22 cellular contexts compared by ENCODE assay signal in the genomic region with DNA sequence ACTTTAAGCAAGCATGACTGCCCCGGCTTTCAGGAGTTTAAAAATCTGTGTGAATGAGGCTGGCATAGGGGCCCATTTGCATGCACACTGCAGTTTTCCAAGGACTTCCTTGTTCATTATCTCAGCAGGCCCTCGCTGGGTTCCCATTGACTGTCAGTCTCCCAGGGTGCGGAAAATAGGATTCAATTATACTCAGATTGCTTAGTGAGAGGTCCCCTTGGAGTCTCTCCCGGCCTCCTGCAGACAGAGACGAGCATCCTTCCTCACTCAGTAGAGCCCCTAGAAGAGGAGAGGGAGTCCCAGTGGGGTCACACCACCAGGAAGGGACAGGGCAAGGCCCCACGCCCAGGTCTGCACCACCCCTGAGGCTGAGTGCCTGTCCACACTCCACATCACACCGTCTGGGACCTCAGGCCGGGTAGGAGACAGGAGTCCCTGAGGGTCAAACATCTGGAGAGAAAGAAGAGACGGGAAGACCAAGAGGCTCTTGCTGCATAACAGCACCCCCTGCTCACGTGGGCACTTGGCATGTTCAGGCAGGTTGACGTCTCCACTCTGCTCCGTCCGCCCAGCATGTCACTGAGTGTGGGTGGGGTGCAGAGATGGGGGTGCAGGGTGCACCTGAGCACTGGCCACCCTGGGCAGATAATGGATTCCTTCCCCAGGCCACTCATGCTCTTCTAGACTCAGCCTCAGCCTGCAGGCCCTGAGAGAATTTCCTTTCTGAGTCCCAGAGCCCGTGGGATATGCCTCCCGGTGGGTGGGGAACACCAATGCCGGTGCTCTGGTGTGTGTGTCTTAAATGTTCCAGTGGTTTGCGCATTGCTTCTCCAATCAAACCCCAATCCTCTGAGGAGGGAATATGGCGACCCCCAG. TPM values are rescaled to one million over a fixed set of nuclear protein-coding genes. Genes with fewer than 3 reads are reported as not detected.
A peak's percentile ranks its signal among the peaks of the same experiment; 100 is the strongest.
DNase-seq lines count a peak whose midpoint lies in the region; ATAC-seq and TF ChIP-seq lines count a peak whose summit lies in the region.
"Had no signal": no experiment of that assay in that cellular context is flagged by ENCODE, and none has a peak within 500 bp of the region (broad histone marks: within the 10 kb centered on the region; RNA-seq: fewer than 3 reads in every experiment).

No MANE protein-coding gene starts in this region.

- H3K27ac ChIP-seq in RWPE1 = peak overlapping the region; percentile 39
- H3K27ac ChIP-seq: 22Rv1, adrenal gland, tibial artery had no signal

- POLR2A ChIA-PET in RWPE1 (lab: Yijun Ruan, JAX; ENCODE audit: low non-redundant PET) = no interaction called here

- no peak for ATAC-seq in HG03432 (IDR thresholded peaks at IDR 0.05; ENCODE audit: unreplicated experiment)
- no peak for ATAC-seq in GM21619 (IDR thresholded peaks at IDR 0.05; ENCODE audit: unreplicated experiment)
- ATAC-seq: activated T-helper 17 cell treated with anti-CD3 and anti-CD28 coated beads, Interleukin-2, amount 50 U/mL, for 72 hours; stimulated activated memory B cell treated with anti-CD40 and anti-IgM and Interleukin-4, amounts not matched to agents 10 μg/mL and 1 μg/mL and 100 μg/mL, for 72 hours had no signal

- peak overlapping the region; percentile 92 for H3K27ac Mint-ChIP-seq in nephron progenitor cell
- H3K27ac Mint-ChIP-seq: nephron; stimulated activated memory B cell treated with anti-CD40 and anti-IgM and Interleukin-4, amounts not matched to agents 10 μg/mL and 1 μg/mL and 100 μg/mL, for 72 hours had no signal

- no peak for TF ChIP-seq CTCF in RWPE1 (conservative IDR thresholded peaks at IDR 0.05; ENCODE audit: low read depth)
- no peak for TF ChIP-seq CTCF in nephron progenitor cell (IDR thresholded peaks at IDR 0.05)
- TF ChIP-seq CTCF in BE2C (IDR thresholded peaks at IDR 0.05; ENCODE audit: low read depth, low read length) = no peak

- CTCF ChIA-PET in RWPE1 (lab: Yijun Ruan, JAX) = no interaction called here

- H3K4me1 Mint-ChIP-seq in nephron progenitor cell = peaks cover 31% of the 10 kb centered on the region
- H3K4me1 Mint-ChIP-seq: nephron; stimulated activated memory B cell treated with anti-CD40 and anti-IgM and Interleukin-4, amounts not matched to agents 10 μg/mL and 1 μg/mL and 100 μg/mL, for 72 hours had no signal

- H3K9me3 Mint-ChIP-seq in nephron progenitor cell = peaks cover 3% of the 10 kb centered on the region

- peaks cover 26% of the 10 kb centered on the region for H3K27me3 Mint-ChIP-seq in nephron progenitor cell (ENCODE audit: low read depth, poor library complexity)
- H3K27me3 Mint-ChIP-seq: activated T-helper 17 cell treated with anti-CD3 and anti-CD28 coated beads, Interleukin-2, amount 50 U/mL, for 72 hours; stimulated activated memory B cell treated with anti-CD40 and anti-IgM and Interleukin-4, amounts not matched to agents 10 μg/mL and 1 μg/mL and 100 μg/mL, for 72 hours had no signal

- no peaks in the 10 kb centered on the region for H3K27me3 ChIP-seq in BE2C
- H3K27me3 ChIP-seq: adrenal gland, tibial artery had no signal

- peaks cover 6% of the 10 kb centered on the region for H3K36me3 Mint-ChIP-seq in nephron progenitor cell (ENCODE audit: low read depth)

- H3K4me3 Mint-ChIP-seq in nephron progenitor cell = no peak overlapping the region
- H3K4me3 Mint-ChIP-seq: activated T-helper 17 cell treated with anti-CD3 and anti-CD28 coated beads, Interleukin-2, amount 50 U/mL, for 72 hours; nephron; stimulated activated memory B cell treated with anti-CD40 and anti-IgM and Interleukin-4, amounts not matched to agents 10 μg/mL and 1 μg/mL and 100 μg/mL, for 72 hours had no signal

- H3K36me3 ChIP-seq in BE2C = no peaks in the 10 kb centered on the region
- H3K36me3 ChIP-seq: adrenal gland, HAP-1, tibial artery had no signal

- no peaks in the 10 kb centered on the region for H3K9me3 ChIP-seq in BE2C
- H3K9me3 ChIP-seq: adrenal gland, HAP-1, tibial artery had no signal

- DNase-seq in DMS79 treated with DMSO at 0.1 percent for 48 hours (lab: John Stamatoyannopoulos, UW) (peak; percentile 15), DMS79 (lab: John Stamatoyannopoulos, UW) (no peak), NCI-H146 treated with DMSO at 0.1 percent for 48 hours (lab: John Stamatoyannopoulos, UW; ENCODE audit: unreplicated experiment) (peak; percentile 78), RWPE1 (ENCODE audit: low spot score) (no peak), nephron progenitor cell (no peak), BE2C (no peak)
- DNase-seq: adrenal gland; cerebellar nuclear complex; effector memory CD4-positive, alpha-beta T cell; hippocampal formation; mesendoderm; NCI-H1436 treated with DMSO at 0.1 percent for 48 hours; retina; Right ventricle myocardium superior; tibial artery had no signal

- no peaks in the 10 kb centered on the region; the same call in 1 of the 2 replicates for H3K4me1 ChIP-seq in BE2C
- H3K4me1 ChIP-seq: adrenal gland, HAP-1, tibial artery had no signal

- no peak overlapping the region for H3K4me3 ChIP-seq in BE2C (ENCODE audit: low read depth, low read length)
- H3K4me3 ChIP-seq: adrenal gland, HAP-1, tibial artery had no signal

RNA-seq across cellular contexts. Expression of gene MCM5, which starts 58.8 kb away (rescaled TPM):
- polyA plus RNA-seq in BE2C (2012; ENCODE audit: insufficient read depth, insufficient read length, low read depth) = 51.3 TPM

Comparison
In these comparisons a context has a peak if more than half of its experiments do, and no peak if none do; other contexts are left out.
1. DNase-seq: peak in DMS79 treated with DMSO at 0.1 percent for 48 hours (single experiment) and NCI-H146 treated with DMSO at 0.1 percent for 48 hours (single experiment); none in DMS79 (single experiment), RWPE1 (single experiment), nephron progenitor cell (single experiment) and BE2C (single experiment).